In the genomic region with DNA sequence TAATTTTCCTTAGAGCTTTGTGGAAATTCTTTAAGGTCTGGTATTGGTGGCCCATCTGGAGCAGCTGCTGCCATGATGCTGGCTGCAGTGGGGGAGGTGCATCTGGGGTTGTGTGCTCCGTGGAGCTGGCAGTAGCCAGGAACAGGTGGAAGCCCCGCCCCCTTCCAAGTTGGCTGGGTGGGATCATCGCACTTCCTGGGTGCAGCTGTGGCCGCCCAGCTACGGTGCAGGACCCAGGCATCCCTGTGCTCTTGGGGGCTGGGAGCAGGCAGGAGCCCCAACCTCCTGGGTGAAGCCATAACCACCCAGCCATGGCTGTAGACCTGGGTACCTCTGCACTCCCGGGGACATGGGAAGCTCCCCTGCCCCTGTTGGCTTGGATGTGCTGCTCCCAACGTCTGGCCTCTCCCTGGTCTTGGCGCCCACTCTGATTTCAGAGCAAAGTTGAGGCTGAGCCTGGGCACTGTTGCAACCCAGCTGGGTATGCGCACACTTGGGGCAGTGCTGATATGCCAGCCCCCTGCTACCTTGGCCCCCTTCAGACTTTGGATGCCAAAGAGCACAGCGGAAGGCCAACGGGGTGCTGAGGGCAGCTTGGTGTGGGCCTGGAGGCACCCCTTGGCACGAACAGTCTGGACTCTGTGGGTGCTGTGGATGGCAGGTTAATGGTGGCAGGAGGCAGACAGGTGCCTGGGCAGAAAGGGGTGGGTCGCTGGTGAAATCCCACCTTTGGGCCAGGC, we compare ENCODE assay signal across 19 cellular contexts.
A peak's percentile ranks its signal among the peaks of the same experiment; 100 is the strongest.
DNase-seq lines count a peak whose midpoint lies in the region; ATAC-seq and TF ChIP-seq lines count a peak whose summit lies in the region.
"Had no signal": no experiment of that assay in that cellular context is flagged by ENCODE, and none has a peak within 500 bp of the region (broad histone marks: within the 10 kb centered on the region; RNA-seq: fewer than 3 reads in every experiment).

No MANE protein-coding gene starts in this region.

- peaks cover 3% of the 10 kb centered on the region for H3K4me1 Mint-ChIP-seq in WTC11
- H3K4me1 Mint-ChIP-seq in glutamatergic neuron (ENCODE audit: low read depth, unreplicated experiment) = no peaks in the 10 kb centered on the region
- H3K4me1 Mint-ChIP-seq: CD14-positive monocyte, IgD-negative memory B cell had no signal

- peaks cover 5% of the 10 kb centered on the region; the same call in 1 of the 2 replicates for H3K36me3 Mint-ChIP-seq in WTC11
- H3K36me3 Mint-ChIP-seq in glutamatergic neuron (ENCODE audit: unreplicated experiment) = peaks cover 4% of the 10 kb centered on the region
- H3K36me3 Mint-ChIP-seq: CD14-positive monocyte had no signal

- H3K4me3 Mint-ChIP-seq in WTC11 (no peak overlapping the region), glutamatergic neuron (ENCODE audit: unreplicated experiment) (no peak overlapping the region)
- H3K4me3 Mint-ChIP-seq: CD14-positive monocyte; CD8-positive, alpha-beta T cell; H9; IgD-negative memory B cell had no signal

- TF ChIP-seq CTCF in WTC11 (IDR thresholded peaks at IDR 0.05) = no peak
- TF ChIP-seq CTCF in glutamatergic neuron (IDR thresholded peaks at IDR 0.05; ENCODE audit: partially characterized antibody, unreplicated experiment) = no peak

- POLR2A ChIA-PET in WTC11 (lab: Charles Lee) = no interaction called here

- DNase-seq in DMS 273 (lab: John Stamatoyannopoulos, UW; ENCODE audit: unreplicated experiment) (peak; percentile 7), DMS 273 treated with DMSO at 0.1 percent for 48 hours (lab: John Stamatoyannopoulos, UW) (no peak), WTC11 (ENCODE audit: low spot score) (peak; percentile 19), myocyte (ENCODE audit: low read depth) (peak; percentile 9), CD1c-positive myeloid dendritic cell (ENCODE audit: extremely low spot score) (no peak), glutamatergic neuron (no peak)
- DNase-seq: AML-193; CD8-positive, alpha-beta T cell; DMS153; DMS79 treated with DMSO at 0.1 percent for 48 hours; GF-D8; GOT3; H9; KBM-7 had no signal

- H3K27me3 Mint-ChIP-seq in WTC11 (ENCODE audit: low read depth) = no peaks in the 10 kb centered on the region
- no peaks in the 10 kb centered on the region for H3K27me3 Mint-ChIP-seq in glutamatergic neuron (ENCODE audit: unreplicated experiment)
- H3K27me3 Mint-ChIP-seq: IgD-negative memory B cell had no signal

- CTCF ChIA-PET in WTC11 (lab: Charles Lee) = interaction anchor here (1.9 kb wide), 1 partner anchor 51 kb away, joined by 7 read pairs; no protein-coding TSS in a partner anchor

- ATAC-seq in WTC11 (peak; percentile 36; the same call in 1 of the 2 replicates), HG03442 (IDR thresholded peaks at IDR 0.05; ENCODE audit: unreplicated experiment) (no peak)
- ATAC-seq: A549; CD8-positive, alpha-beta T cell; HepG2 had no signal

- H3K9me3 Mint-ChIP-seq in WTC11 (peaks cover 4% of the 10 kb centered on the region), glutamatergic neuron (ENCODE audit: unreplicated experiment) (no peaks in the 10 kb centered on the region)

- H3K27ac Mint-ChIP-seq in WTC11 (no peak overlapping the region), glutamatergic neuron (ENCODE audit: unreplicated experiment) (no peak overlapping the region)
- H3K27ac Mint-ChIP-seq: CD14-positive monocyte; CD8-positive, alpha-beta T cell; H9; IgD-negative memory B cell had no signal

TF ChIP-seq in WTC11, 78 proteins besides CTCF, POLR2A, EP300 and RAD21 (continues in another document):
- TF ChIP-seq OVOL2 (CRISPR knock-in tag; IDR thresholded peaks at IDR 0.05; ENCODE audit: borderline replicate concordance) (no peak), ESRRA (CRISPR knock-in tag; IDR thresholded peaks at IDR 0.05; ENCODE audit: borderline replicate concordance) (no peak), NR1H2 (CRISPR knock-in tag; IDR thresholded peaks at IDR 0.05) (no peak), ZNF416 (CRISPR knock-in tag; IDR thresholded peaks at IDR 0.05) (no peak), RELA (CRISPR knock-in tag; IDR thresholded peaks at IDR 0.05; ENCODE audit: borderline replicate concordance) (no peak), MXD4 (CRISPR knock-in tag; IDR thresholded peaks at IDR 0.05; ENCODE audit: borderline replicate concordance) (no peak), GRHL2 (CRISPR knock-in tag; IDR thresholded peaks at IDR 0.05; ENCODE audit: insufficient replicate concordance, severe bottlenecking) (no peak), SMAD3 (CRISPR knock-in tag; IDR thresholded peaks at IDR 0.05; ENCODE audit: borderline replicate concordance) (no peak), ZNF423 (CRISPR knock-in tag; IDR thresholded peaks at IDR 0.05) (no peak), RORB (CRISPR knock-in tag; IDR thresholded peaks at IDR 0.05) (no peak)
- TF ChIP-seq, protein P1, sequence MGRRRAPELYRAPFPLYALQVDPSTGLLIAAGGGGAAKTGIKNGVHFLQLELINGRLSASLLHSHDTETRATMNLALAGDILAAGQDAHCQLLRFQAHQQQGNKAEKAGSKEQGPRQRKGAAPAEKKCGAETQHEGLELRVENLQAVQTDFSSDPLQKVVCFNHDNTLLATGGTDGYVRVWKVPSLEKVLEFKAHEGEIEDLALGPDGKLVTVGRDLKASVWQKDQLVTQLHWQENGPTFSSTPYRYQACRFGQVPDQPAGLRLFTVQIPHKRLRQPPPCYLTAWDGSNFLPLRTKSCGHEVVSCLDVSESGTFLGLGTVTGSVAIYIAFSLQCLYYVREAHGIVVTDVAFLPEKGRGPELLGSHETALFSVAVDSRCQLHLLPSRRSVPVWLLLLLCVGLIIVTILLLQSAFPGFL (CRISPR knock-in tag; IDR thresholded peaks at IDR 0.05; ENCODE audit: borderline replicate concordance) = no peak
- TF ChIP-seq, protein P2, sequence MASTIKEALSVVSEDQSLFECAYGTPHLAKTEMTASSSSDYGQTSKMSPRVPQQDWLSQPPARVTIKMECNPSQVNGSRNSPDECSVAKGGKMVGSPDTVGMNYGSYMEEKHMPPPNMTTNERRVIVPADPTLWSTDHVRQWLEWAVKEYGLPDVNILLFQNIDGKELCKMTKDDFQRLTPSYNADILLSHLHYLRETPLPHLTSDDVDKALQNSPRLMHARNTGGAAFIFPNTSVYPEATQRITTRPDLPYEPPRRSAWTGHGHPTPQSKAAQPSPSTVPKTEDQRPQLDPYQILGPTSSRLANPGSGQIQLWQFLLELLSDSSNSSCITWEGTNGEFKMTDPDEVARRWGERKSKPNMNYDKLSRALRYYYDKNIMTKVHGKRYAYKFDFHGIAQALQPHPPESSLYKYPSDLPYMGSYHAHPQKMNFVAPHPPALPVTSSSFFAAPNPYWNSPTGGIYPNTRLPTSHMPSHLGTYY (CRISPR knock-in tag; IDR thresholded peaks at IDR 0.05) = no peak
- TF ChIP-seq, protein P3, sequence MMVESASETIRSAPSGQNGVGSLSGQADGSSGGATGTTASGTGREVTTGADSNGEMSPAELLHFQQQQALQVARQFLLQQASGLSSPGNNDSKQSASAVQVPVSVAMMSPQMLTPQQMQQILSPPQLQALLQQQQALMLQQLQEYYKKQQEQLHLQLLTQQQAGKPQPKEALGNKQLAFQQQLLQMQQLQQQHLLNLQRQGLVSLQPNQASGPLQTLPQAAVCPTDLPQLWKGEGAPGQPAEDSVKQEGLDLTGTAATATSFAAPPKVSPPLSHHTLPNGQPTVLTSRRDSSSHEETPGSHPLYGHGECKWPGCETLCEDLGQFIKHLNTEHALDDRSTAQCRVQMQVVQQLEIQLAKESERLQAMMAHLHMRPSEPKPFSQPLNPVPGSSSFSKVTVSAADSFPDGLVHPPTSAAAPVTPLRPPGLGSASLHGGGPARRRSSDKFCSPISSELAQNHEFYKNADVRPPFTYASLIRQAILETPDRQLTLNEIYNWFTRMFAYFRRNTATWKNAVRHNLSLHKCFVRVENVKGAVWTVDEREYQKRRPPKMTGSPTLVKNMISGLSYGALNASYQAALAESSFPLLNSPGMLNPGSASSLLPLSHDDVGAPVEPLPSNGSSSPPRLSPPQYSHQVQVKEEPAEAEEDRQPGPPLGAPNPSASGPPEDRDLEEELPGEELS (CRISPR knock-in tag; IDR thresholded peaks at IDR 0.05) = no peak
- TF ChIP-seq, protein P4, sequence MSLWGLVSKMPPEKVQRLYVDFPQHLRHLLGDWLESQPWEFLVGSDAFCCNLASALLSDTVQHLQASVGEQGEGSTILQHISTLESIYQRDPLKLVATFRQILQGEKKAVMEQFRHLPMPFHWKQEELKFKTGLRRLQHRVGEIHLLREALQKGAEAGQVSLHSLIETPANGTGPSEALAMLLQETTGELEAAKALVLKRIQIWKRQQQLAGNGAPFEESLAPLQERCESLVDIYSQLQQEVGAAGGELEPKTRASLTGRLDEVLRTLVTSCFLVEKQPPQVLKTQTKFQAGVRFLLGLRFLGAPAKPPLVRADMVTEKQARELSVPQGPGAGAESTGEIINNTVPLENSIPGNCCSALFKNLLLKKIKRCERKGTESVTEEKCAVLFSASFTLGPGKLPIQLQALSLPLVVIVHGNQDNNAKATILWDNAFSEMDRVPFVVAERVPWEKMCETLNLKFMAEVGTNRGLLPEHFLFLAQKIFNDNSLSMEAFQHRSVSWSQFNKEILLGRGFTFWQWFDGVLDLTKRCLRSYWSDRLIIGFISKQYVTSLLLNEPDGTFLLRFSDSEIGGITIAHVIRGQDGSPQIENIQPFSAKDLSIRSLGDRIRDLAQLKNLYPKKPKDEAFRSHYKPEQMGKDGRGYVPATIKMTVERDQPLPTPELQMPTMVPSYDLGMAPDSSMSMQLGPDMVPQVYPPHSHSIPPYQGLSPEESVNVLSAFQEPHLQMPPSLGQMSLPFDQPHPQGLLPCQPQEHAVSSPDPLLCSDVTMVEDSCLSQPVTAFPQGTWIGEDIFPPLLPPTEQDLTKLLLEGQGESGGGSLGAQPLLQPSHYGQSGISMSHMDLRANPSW (CRISPR knock-in tag; conservative IDR thresholded peaks at IDR 0.05; ENCODE audit: low read depth) = no peak

Comparison
In these comparisons a context has a peak if more than half of its experiments do, and no peak if none do; other contexts are left out.
1. DNase-seq: peak in DMS 273 (single experiment), WTC11 (single experiment) and myocyte (single experiment); none in DMS 273 treated with DMSO at 0.1 percent for 48 hours (single experiment), CD1c-positive myeloid dendritic cell (single experiment) and glutamatergic neuron (single experiment).